ENCODE assay signal across 1 cellular context in the genomic region with DNA sequence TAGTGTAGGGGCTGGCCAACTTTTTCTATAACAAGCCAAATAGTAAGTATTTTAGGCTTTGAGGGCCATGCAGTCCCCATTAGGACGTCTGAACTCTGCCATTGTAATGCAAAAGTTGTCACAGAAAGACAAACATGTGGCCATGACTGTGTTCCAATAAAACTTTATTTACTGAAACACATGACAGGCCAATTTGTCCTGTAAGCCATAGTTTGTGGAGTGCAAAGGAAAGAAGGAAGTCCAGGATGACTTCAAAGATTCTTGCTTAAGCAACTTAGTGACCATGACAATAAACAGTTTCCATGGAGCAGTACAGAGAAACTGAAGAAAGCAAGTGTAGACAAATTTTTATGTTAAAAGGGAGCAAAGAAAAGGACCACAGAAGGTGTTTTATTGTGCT.
A peak's percentile ranks its signal among the peaks of the same experiment; 100 is the strongest.
TF ChIP-seq lines count a peak whose summit lies in the region.

No MANE protein-coding gene starts in this region.

TF ChIP-seq in HepG2, 621 proteins besides CTCF, POLR2A, EP300 and RAD21 (continued from another document):
- TF ChIP-seq, protein P1, sequence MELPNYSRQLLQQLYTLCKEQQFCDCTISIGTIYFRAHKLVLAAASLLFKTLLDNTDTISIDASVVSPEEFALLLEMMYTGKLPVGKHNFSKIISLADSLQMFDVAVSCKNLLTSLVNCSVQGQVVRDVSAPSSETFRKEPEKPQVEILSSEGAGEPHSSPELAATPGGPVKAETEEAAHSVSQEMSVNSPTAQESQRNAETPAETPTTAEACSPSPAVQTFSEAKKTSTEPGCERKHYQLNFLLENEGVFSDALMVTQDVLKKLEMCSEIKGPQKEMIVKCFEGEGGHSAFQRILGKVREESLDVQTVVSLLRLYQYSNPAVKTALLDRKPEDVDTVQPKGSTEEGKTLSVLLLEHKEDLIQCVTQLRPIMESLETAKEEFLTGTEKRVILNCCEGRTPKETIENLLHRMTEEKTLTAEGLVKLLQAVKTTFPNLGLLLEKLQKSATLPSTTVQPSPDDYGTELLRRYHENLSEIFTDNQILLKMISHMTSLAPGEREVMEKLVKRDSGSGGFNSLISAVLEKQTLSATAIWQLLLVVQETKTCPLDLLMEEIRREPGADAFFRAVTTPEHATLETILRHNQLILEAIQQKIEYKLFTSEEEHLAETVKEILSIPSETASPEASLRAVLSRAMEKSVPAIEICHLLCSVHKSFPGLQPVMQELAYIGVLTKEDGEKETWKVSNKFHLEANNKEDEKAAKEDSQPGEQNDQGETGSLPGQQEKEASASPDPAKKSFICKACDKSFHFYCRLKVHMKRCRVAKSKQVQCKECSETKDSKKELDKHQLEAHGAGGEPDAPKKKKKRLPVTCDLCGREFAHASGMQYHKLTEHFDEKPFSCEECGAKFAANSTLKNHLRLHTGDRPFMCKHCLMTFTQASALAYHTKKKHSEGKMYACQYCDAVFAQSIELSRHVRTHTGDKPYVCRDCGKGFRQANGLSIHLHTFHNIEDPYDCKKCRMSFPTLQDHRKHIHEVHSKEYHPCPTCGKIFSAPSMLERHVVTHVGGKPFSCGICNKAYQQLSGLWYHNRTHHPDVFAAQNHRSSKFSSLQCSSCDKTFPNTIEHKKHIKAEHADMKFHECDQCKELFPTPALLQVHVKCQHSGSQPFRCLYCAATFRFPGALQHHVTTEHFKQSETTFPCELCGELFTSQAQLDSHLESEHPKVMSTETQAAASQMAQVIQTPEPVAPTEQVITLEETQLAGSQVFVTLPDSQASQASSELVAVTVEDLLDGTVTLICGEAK (IDR thresholded peaks at IDR 0.05), result peak; percentile 61
- TF ChIP-seq, protein P1 (CRISPR knock-in tag; IDR thresholded peaks at IDR 0.05), result peak; percentile 92; the same call in 1 of the 2 replicates
- TF ChIP-seq MTA3 (CRISPR knock-in tag; IDR thresholded peaks at IDR 0.05) (no peak), ZNF335 (CRISPR knock-in tag; IDR thresholded peaks at IDR 0.05) (no peak)
TF ChIP-seq in HepG2: peak in this region for 2.
